In genomic region chr2:85355073-85355410, GRCh38 we compare ENCODE assay signal across 8 cellular contexts. TPM values are rescaled to one million over a fixed set of nuclear protein-coding genes. Genes with fewer than 3 reads are reported as not detected.
DNase-seq lines count a peak whose midpoint lies in the region; ATAC-seq and TF ChIP-seq lines count a peak whose summit lies in the region.

No MANE protein-coding gene starts in this region.

- ATAC-seq in stimulated activated memory B cell treated with anti-CD40 and anti-IgM and Interleukin-4, amounts not matched to agents 10 μg/mL and 1 μg/mL and 100 μg/mL, for 72 hours, result peak; percentile 10
- no peak for ATAC-seq in HG03139 (IDR thresholded peaks at IDR 0.05; ENCODE audit: unreplicated experiment)

- peak overlapping the region; percentile 91 for H3K27ac Mint-ChIP-seq in stimulated activated memory B cell treated with anti-CD40 and anti-IgM and Interleukin-4, amounts not matched to agents 10 μg/mL and 1 μg/mL and 100 μg/mL, for 72 hours

- H3K27me3 Mint-ChIP-seq in stimulated activated memory B cell treated with anti-CD40 and anti-IgM and Interleukin-4, amounts not matched to agents 10 μg/mL and 1 μg/mL and 100 μg/mL, for 72 hours, result no peaks in the 10 kb centered on the region

- peaks cover 31% of the 10 kb centered on the region for H3K36me3 ChIP-seq in right atrium auricular region

- no peaks in the 10 kb centered on the region for H3K9me3 Mint-ChIP-seq in stimulated activated memory B cell treated with anti-CD40 and anti-IgM and Interleukin-4, amounts not matched to agents 10 μg/mL and 1 μg/mL and 100 μg/mL, for 72 hours

- TF ChIP-seq CTCF in HFF-Myc (IDR thresholded peaks at IDR 0.05; ENCODE audit: low read depth, low read length, missing control alignments), result no peak
- TF ChIP-seq CTCF in WI38 (IDR thresholded peaks at IDR 0.05; ENCODE audit: low read depth, low read length), result no peak
- no peak for TF ChIP-seq CTCF in right atrium auricular region (IDR thresholded peaks at IDR 0.05)

- no peaks in the 10 kb centered on the region for H3K27me3 ChIP-seq in right atrium auricular region

- H3K36me3 Mint-ChIP-seq in stimulated activated memory B cell treated with anti-CD40 and anti-IgM and Interleukin-4, amounts not matched to agents 10 μg/mL and 1 μg/mL and 100 μg/mL, for 72 hours, result peaks cover 34% of the 10 kb centered on the region

- peaks cover 0 to 26% of the 10 kb centered on the region in 2 donors for H3K4me1 ChIP-seq in right atrium auricular region

- peak overlapping the region; percentile 91 for H3K4me3 ChIP-seq in HFF-Myc (replicated peaks; ENCODE audit: low read depth, low read length)
- H3K4me3 ChIP-seq in WI38 (ENCODE audit: low read depth, low read length), result peak overlapping the region; percentile 95
- H3K4me3 ChIP-seq in right atrium auricular region, result peak overlapping the region; percentile 69 to 74

- peak overlapping the region; percentile 96 for H3K4me3 Mint-ChIP-seq in stimulated activated memory B cell treated with anti-CD40 and anti-IgM and Interleukin-4, amounts not matched to agents 10 μg/mL and 1 μg/mL and 100 μg/mL, for 72 hours

- DNase-seq in EH (ENCODE audit: low read depth), result peak; percentile 32
- no peak for DNase-seq in HFF-Myc (ENCODE audit: extremely low read depth, low read depth)
- DNase-seq in right atrium auricular region (ENCODE audit: low spot score), result no peak
- DNase-seq in SIG-M5 treated with dmso at 0.1 percent for 504 hours (lab: John Stamatoyannopoulos, UW; ENCODE audit: unreplicated experiment), result no peak
- DNase-seq in HT-29 (ENCODE audit: low spot score), result no peak

- peaks cover 51% of the 10 kb centered on the region for H3K4me1 Mint-ChIP-seq in stimulated activated memory B cell treated with anti-CD40 and anti-IgM and Interleukin-4, amounts not matched to agents 10 μg/mL and 1 μg/mL and 100 μg/mL, for 72 hours

- H3K27ac ChIP-seq in right atrium auricular region, result peak overlapping the region; percentile 85 to 91

- H3K9me3 ChIP-seq in right atrium auricular region, result no peaks in the 10 kb centered on the region

RNA-seq across cellular contexts. Expression of gene ELMOD3, which starts 0.5 kb away (rescaled TPM):
- total RNA-seq in right atrium auricular region, result 10 to 100 TPM in 1 of 2 donors, 1 to 10 TPM in 1; 8.4 to 11.1 TPM
- 6.5 and 7.1 TPM in 2 replicates for total RNA-seq in HT-29 (2014; rRNA removed; shearing (Covaris generic))

RNA-seq across cellular contexts. Expression of gene RETSAT, which starts 0.7 kb away (rescaled TPM):
- total RNA-seq in right atrium auricular region, result 10 to 100 TPM; 34.2 to 40.8 TPM
- 18.5 and 23.5 TPM in 2 replicates for total RNA-seq in HT-29 (2014; rRNA removed; shearing (Covaris generic))

RNA-seq across cellular contexts. Expression of gene TGOLN2, which starts 27.3 kb away (rescaled TPM):
- total RNA-seq in right atrium auricular region, result 10 to 100 TPM; 89.3 to 99.5 TPM
- total RNA-seq in HT-29 (2014; rRNA removed; shearing (Covaris generic)), result 121 and 133 TPM in 2 replicates

RNA-seq across cellular contexts. Expression of gene CAPG, which starts 55.1 kb away (rescaled TPM):
- 10 to 100 TPM in 1 of 2 donors, 1 to 10 TPM in 1; 8.7 to 43.4 TPM for total RNA-seq in right atrium auricular region
- total RNA-seq in HT-29 (2014; rRNA removed; shearing (Covaris generic)), result 460 and 472 TPM in 2 replicates
